18 cellular contexts compared by ENCODE assay signal in genomic region chr10:71663311-71663710, GRCh38. TPM values are rescaled to one million over a fixed set of nuclear protein-coding genes. Genes with fewer than 3 reads are reported as not detected.
DNase-seq lines count a peak whose midpoint lies in the region; ATAC-seq, FAIRE-seq and TF ChIP-seq lines count a peak whose summit lies in the region.
"Had no signal": no experiment of that assay in that cellular context is flagged by ENCODE, and none has a peak within 500 bp of the region (broad histone marks: within the 10 kb centered on the region; RNA-seq: fewer than 3 reads in every experiment).

No MANE protein-coding gene starts in this region.

- in situ Hi-C loops in HepG2 (cut with HindIII; ENCODE audit: extremely low pct_ligation_motif_present, low pct_unique_long_range_greater_than_20kb) = no loop called here

- TF ChIP-seq CTCF in HepG2 (CRISPR knock-in tag; IDR thresholded peaks at IDR 0.05) (no peak), right lobe of liver (IDR thresholded peaks at IDR 0.05) (no peak), colonic mucosa (IDR thresholded peaks at IDR 0.05) (no peak), mucosa of descending colon (IDR thresholded peaks at IDR 0.05) (no peak)

- no peak overlapping the region for H3K4ac ChIP-seq in mesendoderm (ENCODE audit: low read depth, low read length)

- no peak overlapping the region for H3K23ac ChIP-seq in mesendoderm (ENCODE audit: low read length)

- TF ChIP-seq POLR2A in HepG2 (IDR thresholded peaks at IDR 0.05; ENCODE audit: insufficient read depth in 1 of 2, low read depth in 2 of 2, low read length in 2 of 2) = no peak
- TF ChIP-seq POLR2A in right lobe of liver (IDR thresholded peaks at IDR 0.05) = no peak

- TF ChIP-seq EP300 in HepG2 (IDR thresholded peaks at IDR 0.05; ENCODE audit: low read depth in 2 of 2, low read length in 2 of 2) = no peak
- no peak for TF ChIP-seq EP300 in HepG2 (CRISPR knock-in tag; IDR thresholded peaks at IDR 0.05; ENCODE audit: borderline replicate concordance)

- H2BK15ac ChIP-seq in mesendoderm (replicated peaks; ENCODE audit: low read depth) = no peak overlapping the region

- no peaks in the 10 kb centered on the region for H3K79me2 ChIP-seq in HepG2 (ENCODE audit: insufficient read depth, low read length)
- no peaks in the 10 kb centered on the region for H3K79me2 ChIP-seq in mesendoderm (ENCODE audit: control insufficient read depth, insufficient read depth, low read length)

- H3K27ac ChIP-seq in HepG2 (ENCODE audit: extremely low read length, insufficient read depth, low read length) (no peak overlapping the region), right lobe of liver (no peak overlapping the region), colonic mucosa (no peak overlapping the region), mesendoderm (ENCODE audit: low read depth, low read length) (no peak overlapping the region)
- H3K27ac ChIP-seq: 22Rv1, SK-N-MC had no signal

- H3K4me3 ChIP-seq in HepG2 (replicated peaks in 1 of 3; ENCODE audit: insufficient read depth in 1 of 3, low read depth in 2 of 3, low read length in 3 of 3) (no peak overlapping the region), right lobe of liver (no peak overlapping the region), colonic mucosa (no peak overlapping the region), mucosa of descending colon (no peak overlapping the region), mesendoderm (ENCODE audit: low read length) (no peak overlapping the region)
- H3K4me3 ChIP-seq: SK-N-MC had no signal

- no peak overlapping the region for H4K8ac ChIP-seq in mesendoderm (ENCODE audit: low read depth, low read length)

- H3K4me1 ChIP-seq in HepG2 (ENCODE audit: insufficient read depth, low read length) (peaks cover 15% of the 10 kb centered on the region), right lobe of liver (no peaks in the 10 kb centered on the region), colonic mucosa (no peaks in the 10 kb centered on the region), mucosa of descending colon (ENCODE audit: low read depth) (no peaks in the 10 kb centered on the region), mesendoderm (ENCODE audit: control insufficient read depth, low read depth, low read length) (peaks cover 3% of the 10 kb centered on the region)

- no peak overlapping the region for H2BK120ac ChIP-seq in mesendoderm (ENCODE audit: low read depth, low read length)

- no peak overlapping the region for H3K56ac ChIP-seq in mesendoderm (ENCODE audit: low read length)

- H2AFZ ChIP-seq in HepG2 (ENCODE audit: low read length) = no peak overlapping the region

- no peak overlapping the region for H4K5ac ChIP-seq in mesendoderm (ENCODE audit: low read length)

- CTCF ChIA-PET in HepG2 (lab: Yijun Ruan, JAX; ENCODE audit: low intra/inter-chr PET ratio, low total read pairs) = no interaction called here

- ATAC-seq in HepG2 (no peak), right lobe of liver (no peak), mucosa of descending colon (peak; percentile 85)

- POLR2A ChIA-PET in HepG2 (lab: Yijun Ruan, JAX) = no interaction called here

- H3K18ac ChIP-seq in mesendoderm (ENCODE audit: low read length) = no peak overlapping the region

- FAIRE-seq in HepG2 (lab: Jason Lieb, UNC) = no peak

- H3K9me3 ChIP-seq in HepG2 (ENCODE audit: low read length) (no peaks in the 10 kb centered on the region), right lobe of liver (no peaks in the 10 kb centered on the region), colonic mucosa (no peaks in the 10 kb centered on the region), mucosa of descending colon (no peaks in the 10 kb centered on the region)

- no peak overlapping the region for H2BK5ac ChIP-seq in mesendoderm (ENCODE audit: low read length)

- intact Hi-C loops in HepG2 (cut with micrococcal nuclease; ENCODE audit: unreplicated experiment) = no loop called here
- intact Hi-C loops in right lobe of liver (cut with DNase I) = no loop called here
- intact Hi-C loops in colonic mucosa (cut with DNase I) = no loop called here
- intact Hi-C loops in mucosa of descending colon (cut with DNase I, micrococcal nuclease) = no loop called here

- no peak for TF ChIP-seq RAD21 in HepG2 (CRISPR knock-in tag; IDR thresholded peaks at IDR 0.05)

- H2AK5ac ChIP-seq in mesendoderm (ENCODE audit: low read length) = no peak overlapping the region

- H3K4me2 ChIP-seq in HepG2 (ENCODE audit: low read depth, low read length) = no peak overlapping the region
- no peak overlapping the region for H3K4me2 ChIP-seq in mesendoderm (ENCODE audit: low read length)

- H3K27me3 ChIP-seq in HepG2 (ENCODE audit: control insufficient read depth in 1 of 2, insufficient read depth in 2 of 2, low read length in 2 of 2) (peaks cover 0 to 5% of the 10 kb centered on the region in 2 experiments; a peak in 2 of 5 replicates), right lobe of liver (no peaks in the 10 kb centered on the region), colonic mucosa (no peaks in the 10 kb centered on the region), mesendoderm (ENCODE audit: insufficient read depth, low read length, poor library complexity) (no peaks in the 10 kb centered on the region)

- 11% methylated on average over 7 of the region's 7 CpGs for WGBS in HepG2 (ENCODE audit: low lambda C conversion rate)
- 77% methylated on average over 5 of the region's 7 CpGs for WGBS in right lobe of liver (ENCODE audit: insufficient coverage, low coverage, low lambda C conversion rate, missing lambda C conversion rate)
- no CpG with 5 or more reads among the region's 7 CpGs for WGBS in mesendoderm (ENCODE audit: extremely low coverage, insufficient coverage, low lambda C conversion rate)

- DNase-seq in HepG2 (ENCODE audit: low spot score) = no peak
- DNase-seq in right lobe of liver = no peak
- peak; percentile 47 for DNase-seq in colonic mucosa
- DNase-seq in mucosa of descending colon = peak in 2 of 3 donors; percentile 25 to 40
- DNase-seq in NCI-H1436 (lab: John Stamatoyannopoulos, UW) = no peak
- no peak for DNase-seq in 8988T
- no peak for DNase-seq in mesendoderm
- no peak for DNase-seq in DMS53 (lab: John Stamatoyannopoulos, UW)
- DNase-seq: COR-L47, H9, NCI-H1105 treated with DMSO at 0.1 percent for 48 hours, NCI-H1694 treated with DMSO at 0.1 percent for 48 hours, NCI-H510A treated with DMSO at 0.1 percent for 48 hours, NCI-H774, Right ventricle myocardium superior had no signal

- H3K79me1 ChIP-seq in mesendoderm (ENCODE audit: low read length) = no peaks in the 10 kb centered on the region

- no peak overlapping the region for H3K9ac ChIP-seq in HepG2 (ENCODE audit: insufficient read depth, low read depth, low read length)
- no peak overlapping the region for H3K9ac ChIP-seq in colonic mucosa (ENCODE audit: low read depth in 2 of 2, low read length in 2 of 2)
- H3K9ac ChIP-seq in mesendoderm (ENCODE audit: low read length) = no peak overlapping the region

- no TSS peak for BruUV-seq in HepG2 (replicated peaks; lab: Mats Ljungman, UMichigan)

- no peaks in the 10 kb centered on the region for H4K20me1 ChIP-seq in HepG2 (ENCODE audit: insufficient read depth, low read length)

- no peaks in the 10 kb centered on the region for H3K36me3 ChIP-seq in HepG2 (replicated peaks in 1 of 2; ENCODE audit: control insufficient read depth in 1 of 2, insufficient read depth in 2 of 2, low read length in 2 of 2)
- H3K36me3 ChIP-seq in right lobe of liver = no peaks in the 10 kb centered on the region
- H3K36me3 ChIP-seq in colonic mucosa = no peaks in the 10 kb centered on the region
- H3K36me3 ChIP-seq in mucosa of descending colon (ENCODE audit: low read depth) = no peaks in the 10 kb centered on the region
- H3K36me3 ChIP-seq in mesendoderm (ENCODE audit: control insufficient read depth, insufficient read depth, low read length) = no peaks in the 10 kb centered on the region

TF ChIP-seq in HepG2, 621 proteins besides CTCF, POLR2A, EP300 and RAD21:
- TF ChIP-seq SPEN (CRISPR knock-in tag; IDR thresholded peaks at IDR 0.05; ENCODE audit: low read depth) (no peak), ZNF768 (CRISPR knock-in tag; IDR thresholded peaks at IDR 0.05) (peak; percentile 63), ZNF121 (CRISPR knock-in tag; IDR thresholded peaks at IDR 0.05) (0 out of 2 replicates have a peak, but pooled peaks have one; percentile 12)

RNA-seq across cellular contexts. Expression of gene C10orf105, which starts 56.3 kb away (rescaled TPM):
- total RNA-seq in HepG2 (2016; rRNA removed; fragmentation: Illumina TruSeq; extraction: Trizol) (not detected in 2 replicates), right lobe of liver (under 1 TPM in 1 of 6 experiments, not detected in 5; 0.05 TPM), colonic mucosa (under 1 TPM in 1 of 2 donors, not detected in 1; 0.07 TPM), mucosa of descending colon (under 1 TPM in 1 of 3 donors, not detected in 2; 0.10 TPM)
- total RNA-seq in HepG2 (2016; cell fraction: cytosol; rRNA removed; fragmentation: Illumina TruSeq; extraction: Trizol; ENCODE audit: low read depth) = not detected in 2 replicates
- not detected in 2 replicates for total RNA-seq in HepG2 (2016; cell fraction: insoluble cytoplasmic fraction; rRNA removed; fragmentation: Illumina TruSeq; extraction: Trizol)
- not detected in 2 replicates for total RNA-seq in HepG2 (2016; cell fraction: membrane; rRNA removed; fragmentation: Illumina TruSeq; extraction: Trizol)
- not detected in 2 replicates for total RNA-seq in HepG2 (2016; cell fraction: nucleus; rRNA removed; fragmentation: Illumina TruSeq; extraction: Trizol)
- polyA plus RNA-seq in HepG2 (2011; rRNA removed) = not detected in 2 replicates
- not detected in 2 replicates for polyA plus RNA-seq in HepG2 (2011; cell fraction: cytosol; rRNA removed)
- not detected in 2 replicates for polyA plus RNA-seq in HepG2 (2011; cell fraction: nucleus; rRNA removed)
- not detected in 2 replicates for polyA plus RNA-seq in HepG2 (2012)
- not detected in 2 replicates for polyA plus RNA-seq in HepG2 (2016; cell fraction: cytosol; fragmentation: Illumina TruSeq; extraction: Trizol; ENCODE audit: low read depth)
- not detected in 2 replicates for polyA plus RNA-seq in HepG2 (2016; cell fraction: insoluble cytoplasmic fraction; fragmentation: Illumina TruSeq; extraction: Trizol; ENCODE audit: low read depth)
- polyA plus RNA-seq in HepG2 (2016; cell fraction: membrane; fragmentation: Illumina TruSeq; extraction: Trizol; ENCODE audit: low read depth) = not detected in 2 replicates
- polyA plus RNA-seq in HepG2 (2016; cell fraction: nucleus; fragmentation: Illumina TruSeq; extraction: Trizol; ENCODE audit: insufficient read depth, low read depth) = not detected in 2 replicates
- not detected in 2 replicates for polyA minus RNA-seq in HepG2 (2011; rRNA and poly(A)+ RNA removed; ENCODE audit: low replicate concordance)
- not detected in 2 replicates for polyA minus RNA-seq in HepG2 (2011; cell fraction: cytosol; rRNA and poly(A)+ RNA removed)
- not detected in 2 replicates for polyA minus RNA-seq in HepG2 (2011; cell fraction: nucleus; rRNA and poly(A)+ RNA removed)
- 0.29 TPM for polyA plus RNA-seq in mesendoderm (2013, experiment 1 of 2)
- 0.25 TPM for polyA plus RNA-seq in mesendoderm (2013, experiment 2 of 2)
- total RNA-seq: B cell had no signal

Comparison
In these comparisons a context has a peak if more than half of its experiments do, and no peak if none do; other contexts are left out.
1. DNase-seq: peak in colonic mucosa (single experiment) and mucosa of descending colon (2 of 3); none in HepG2 (single experiment), right lobe of liver (0 of 3), NCI-H1436 (single experiment), 8988T (single experiment), mesendoderm (single experiment) and DMS53 (single experiment).